ENCODE assay signal across 14 cellular contexts in the genomic region with DNA sequence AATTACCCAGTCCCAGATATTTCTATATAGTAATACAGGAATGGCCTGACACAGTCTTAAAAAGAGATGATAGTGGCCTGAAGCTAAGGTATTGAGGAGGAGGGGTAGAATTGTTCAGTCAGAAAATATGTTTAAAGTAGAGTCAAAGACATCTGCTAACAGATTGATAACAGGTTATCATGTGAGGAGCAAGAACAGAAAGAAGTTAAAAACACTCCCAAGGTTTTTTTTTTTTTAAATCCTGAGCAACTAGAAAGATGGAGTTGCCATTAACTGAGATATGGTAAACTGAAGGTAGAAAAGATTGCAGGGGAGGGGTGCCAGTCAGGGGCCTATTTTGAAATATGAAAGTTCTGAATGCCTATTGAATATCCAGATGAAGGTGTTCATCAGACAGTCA.
"Had no signal": no experiment of that assay in that cellular context is flagged by ENCODE, and none has a peak within 500 bp of the region (broad histone marks: within the 10 kb centered on the region; RNA-seq: fewer than 3 reads in every experiment).

No MANE protein-coding gene starts in this region.

- H3K4me3 ChIP-seq: SK-N-MC, stomach, thoracic aorta had no signal

- H3K27ac ChIP-seq: SK-N-MC, stomach, thoracic aorta had no signal

- H3K27ac Mint-ChIP-seq: activated CD4-positive, alpha-beta T cell treated with anti-CD3 and anti-CD28 coated beads, Interleukin-2, amount 10 ng/mL, durations not matched to agents 7 days and 5 days had no signal

- H3K4me1 Mint-ChIP-seq: neural crest cell, WTC11 had no signal

- H3K9me3 Mint-ChIP-seq: activated CD4-positive, alpha-beta T cell treated with anti-CD3 and anti-CD28 coated beads, Interleukin-2, amount 10 ng/mL, durations not matched to agents 7 days and 5 days; neural crest cell; WTC11 had no signal

- H3K4me3 Mint-ChIP-seq: activated CD4-positive, alpha-beta T cell treated with anti-CD3 and anti-CD28 coated beads, Interleukin-2, amount 10 ng/mL, durations not matched to agents 7 days and 5 days; neural crest cell; WTC11 had no signal

- H3K27me3 ChIP-seq: stomach had no signal

- ATAC-seq: esophagus mucosa, WTC11 had no signal

- H3K9me3 ChIP-seq: stomach, thoracic aorta had no signal

- H3K27me3 Mint-ChIP-seq: activated CD4-positive, alpha-beta T cell treated with anti-CD3 and anti-CD28 coated beads, Interleukin-2, amount 10 ng/mL, durations not matched to agents 7 days and 5 days had no signal

- H3K36me3 ChIP-seq: thoracic aorta had no signal

- DNase-seq: activated CD4-positive, alpha-beta T cell treated with anti-CD3 and anti-CD28 coated beads, Interleukin-2, amount 10 ng/mL, durations not matched to agents 7 days and 5 days; activated T-cell treated with anti-CD3 and anti-CD28 coated beads, Interleukin-2, amount 50 U/mL, for 48 hours; anterior cingulate cortex; dermis blood vessel endothelial cell; mammary epithelial cell; retina; stimulated activated CD4-positive, alpha-beta T cell treated with anti-CD3 and anti-CD28 coated beads, Interleukin-4, amount 100 ng/mL, for 1 hour; stimulated activated CD8-positive, alpha-beta memory T cell treated with anti-CD3 and anti-CD28 coated beads, Interleukin-4, amount 100 ng/mL, for 48 hours; stomach had no signal
